In genomic region chr9:11893331-11893730, GRCh38 we compare ENCODE assay signal across 19 cellular contexts.
DNase-seq lines count a peak whose midpoint lies in the region; ATAC-seq, FAIRE-seq and TF ChIP-seq lines count a peak whose summit lies in the region.
"Had no signal": no experiment of that assay in that cellular context is flagged by ENCODE, and none has a peak within 500 bp of the region (broad histone marks: within the 10 kb centered on the region; RNA-seq: fewer than 3 reads in every experiment).

No MANE protein-coding gene starts in this region.

- DNase-seq in H54 (ENCODE audit: insufficient read length, low spot score): peak; percentile 3
- peak; percentile 1 for DNase-seq in astrocyte of the cerebellum (ENCODE audit: low read depth)
- peak; percentile 11 to 70 for DNase-seq in foreskin fibroblast
- peak; percentile 88 for DNase-seq in skeletal muscle cell (ENCODE audit: low read depth)
- DNase-seq in G401 (ENCODE audit: low spot score): no peak
- DNase-seq in activated T-helper 1 cell treated with anti-CD3 and anti-CD28 coated beads, Interleukin-12 subunit alpha, Interleukin-12 subunit beta, Interleukin-2, Interleukin-4 antibody, amounts not matched to agents 30 ng/mL and 10 ng/mL and 1 ng/mL, durations not matched to agents 14 hours and 24 hours and 36 hours (ENCODE audit: low spot score): no peak
- no peak for DNase-seq in activated CD4-positive, alpha-beta T cell treated with anti-CD3 and anti-CD28 coated beads, Interleukin-2, amount 50 U/mL, for 4 hours
- DNase-seq: AML-193; DMS53; MG63; NCI-H1105; NCI-H1694 treated with DMSO at 0.1 percent for 48 hours; NCI-H345; NCI-H69; NK-92 treated with Interleukin-12 subunit alpha and Interleukin-12 subunit beta, amount 100 ng/mL, for 24 hours; OCI-M1 had no signal

- H3K27me3 Mint-ChIP-seq in activated T-helper 1 cell treated with anti-CD3 and anti-CD28 coated beads, Interleukin-12 subunit alpha, Interleukin-12 subunit beta, Interleukin-2, Interleukin-4 antibody, amounts not matched to agents 30 ng/mL and 10 ng/mL and 1 ng/mL, durations not matched to agents 14 hours and 24 hours and 36 hours (ENCODE audit: insufficient read depth): no peaks in the 10 kb centered on the region

- FAIRE-seq in H54 (lab: Jason Lieb, UNC): peak; percentile 55
- FAIRE-seq: G401.6, HepG2 had no signal

- peaks cover 39% of the 10 kb centered on the region for H3K9me3 Mint-ChIP-seq in activated T-helper 1 cell treated with anti-CD3 and anti-CD28 coated beads, Interleukin-12 subunit alpha, Interleukin-12 subunit beta, Interleukin-2, Interleukin-4 antibody, amounts not matched to agents 30 ng/mL and 10 ng/mL and 1 ng/mL, durations not matched to agents 14 hours and 24 hours and 36 hours

- intact Hi-C loops in activated T-helper 1 cell treated with anti-CD3 and anti-CD28 coated beads, Interleukin-12 subunit alpha, Interleukin-12 subunit beta, Interleukin-2, Interleukin-4 antibody, amounts not matched to agents 30 ng/mL and 10 ng/mL and 1 ng/mL, durations not matched to agents 14 hours and 24 hours and 36 hours (cut with micrococcal nuclease): no loop called here

- H3K27ac Mint-ChIP-seq in activated T-helper 1 cell treated with anti-CD3 and anti-CD28 coated beads, Interleukin-12 subunit alpha, Interleukin-12 subunit beta, Interleukin-2, Interleukin-4 antibody, amounts not matched to agents 30 ng/mL and 10 ng/mL and 1 ng/mL, durations not matched to agents 14 hours and 24 hours and 36 hours: no peak overlapping the region

- no peak for TF ChIP-seq POLR2A in H54 (IDR thresholded peaks at IDR 0.05; ENCODE audit: low read depth, low read length)

- no peaks in the 10 kb centered on the region for H3K4me1 Mint-ChIP-seq in activated T-helper 1 cell treated with anti-CD3 and anti-CD28 coated beads, Interleukin-12 subunit alpha, Interleukin-12 subunit beta, Interleukin-2, Interleukin-4 antibody, amounts not matched to agents 30 ng/mL and 10 ng/mL and 1 ng/mL, durations not matched to agents 14 hours and 24 hours and 36 hours (ENCODE audit: low read depth)

- in situ Hi-C loops in astrocyte of the cerebellum (cut with HindIII; ENCODE audit: low sequenced_read_pairs) (no loop called here), G401 (cut with HindIII; ENCODE audit: low sequenced_read_pairs) (no loop called here)

- TF ChIP-seq CTCF in astrocyte of the cerebellum (IDR thresholded peaks at IDR 0.05; ENCODE audit: low read depth, low read length, missing control alignments): no peak
- no peak for TF ChIP-seq CTCF in foreskin fibroblast (IDR thresholded peaks at IDR 0.05; ENCODE audit: low read depth, low read length)

- H3K4me3 ChIP-seq in astrocyte of the cerebellum (ENCODE audit: low read depth, low read length) (no peak overlapping the region), foreskin fibroblast (ENCODE audit: low read depth in 1 of 2, low read length in 2 of 2) (no peak overlapping the region), skeletal muscle cell (ENCODE audit: low read depth, low read length) (no peak overlapping the region)
- H3K4me3 ChIP-seq: MG63 had no signal

- no peak overlapping the region for H3K4me3 Mint-ChIP-seq in activated T-helper 1 cell treated with anti-CD3 and anti-CD28 coated beads, Interleukin-12 subunit alpha, Interleukin-12 subunit beta, Interleukin-2, Interleukin-4 antibody, amounts not matched to agents 30 ng/mL and 10 ng/mL and 1 ng/mL, durations not matched to agents 14 hours and 24 hours and 36 hours

- no peaks in the 10 kb centered on the region for H3K36me3 Mint-ChIP-seq in activated T-helper 1 cell treated with anti-CD3 and anti-CD28 coated beads, Interleukin-12 subunit alpha, Interleukin-12 subunit beta, Interleukin-2, Interleukin-4 antibody, amounts not matched to agents 30 ng/mL and 10 ng/mL and 1 ng/mL, durations not matched to agents 14 hours and 24 hours and 36 hours (ENCODE audit: low read depth)

- no peak for ATAC-seq in GM19023 (IDR thresholded peaks at IDR 0.05; ENCODE audit: unreplicated experiment)
- ATAC-seq: HepG2 had no signal

Comparison
In these comparisons a context has a peak if more than half of its experiments do, and no peak if none do; other contexts are left out.
1. DNase-seq: peak in H54 (single experiment), astrocyte of the cerebellum (single experiment), foreskin fibroblast (2 of 2) and skeletal muscle cell (single experiment); none in G401 (single experiment), activated T-helper 1 cell treated with anti-CD3 and anti-CD28 coated beads, Interleukin-12 subunit alpha, Interleukin-12 subunit beta, Interleukin-2, Interleukin-4 antibody, amounts not matched to agents 30 ng/mL and 10 ng/mL and 1 ng/mL, durations not matched to agents 14 hours and 24 hours and 36 hours (single experiment) and activated CD4-positive, alpha-beta T cell treated with anti-CD3 and anti-CD28 coated beads, Interleukin-2, amount 50 U/mL, for 4 hours (0 of 2).